In the genomic region with DNA sequence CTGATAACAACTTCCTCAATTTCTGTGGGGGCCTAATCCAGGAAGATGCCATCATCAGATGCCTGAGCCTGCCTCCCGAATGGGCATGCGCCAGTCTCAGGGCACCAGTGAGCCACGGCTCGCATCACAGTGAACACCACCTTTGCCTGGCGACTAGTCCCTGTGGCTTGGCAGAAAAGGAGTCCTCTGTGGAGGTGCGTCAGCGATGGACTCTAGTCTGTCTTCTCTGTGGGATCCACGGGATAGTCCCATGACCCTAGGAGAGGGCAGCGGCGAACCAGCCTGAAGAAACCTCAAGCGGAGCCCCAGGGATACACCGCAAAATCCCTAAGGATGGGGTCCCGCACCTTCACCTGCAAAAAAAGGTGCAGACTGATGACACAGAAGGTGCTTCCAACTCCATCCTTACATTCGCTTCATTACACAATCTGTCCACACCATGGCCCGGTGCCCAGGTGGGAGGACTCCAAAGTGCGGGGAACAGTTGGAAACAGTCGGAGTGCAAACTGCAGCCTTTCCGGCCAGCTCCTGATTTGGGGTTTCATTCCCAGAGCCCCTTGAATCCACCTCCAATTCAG, we compare ENCODE assay signal across 20 cellular contexts. TPM values are rescaled to one million over a fixed set of nuclear protein-coding genes. Genes with fewer than 3 reads are reported as not detected.
DNase-seq lines count a peak whose midpoint lies in the region; TF ChIP-seq lines count a peak whose summit lies in the region.
"Had no signal": no experiment of that assay in that cellular context is flagged by ENCODE, and none has a peak within 500 bp of the region (broad histone marks: within the 10 kb centered on the region; RNA-seq: fewer than 3 reads in every experiment).

No MANE protein-coding gene starts in this region.

- H3K27ac ChIP-seq in coronary artery, result no peak overlapping the region
- H3K27ac ChIP-seq: 22Rv1; BLaER1 treated with 17β-estradiol and CSF1 and Interleukin-3, amounts not matched to agents 10 nM and 100 nM; GM23248; SJCRH30 had no signal

- peak; percentile 5 for DNase-seq in NCI-H2171 treated with DMSO at 0.1 percent for 48 hours (lab: John Stamatoyannopoulos, UW)
- DNase-seq in NCI-H2171 (lab: John Stamatoyannopoulos, UW), result no peak
- DNase-seq in activated effector memory CD4-positive, alpha-beta T cell treated with anti-CD3 and anti-CD28 coated beads, Interleukin-2, amount 50 U/mL, for 16 hours, result peak; percentile 14
- DNase-seq in activated effector memory CD4-positive, alpha-beta T cell treated with Interleukin-2 at 50 U/mL for 16 hours, result no peak
- DNase-seq in coronary artery (ENCODE audit: low spot score), result peak; percentile 64
- DNase-seq in posterior vena cava (ENCODE audit: low spot score), result peak; percentile 69
- DNase-seq in inferior parietal cortex (ENCODE audit: extremely low spot score), result no peak
- no peak for DNase-seq in iPS-NIHi7 (ENCODE audit: extremely low spot score)
- DNase-seq: ACHN; CD4-positive, alpha-beta memory T cell; GM23248; MG63; NCI-H1417 treated with DMSO at 0.1 percent for 48 hours; NCI-H187; NCI-H510A; NCI-H748 treated with DMSO at 0.1 percent for 48 hours; SJCRH30 had no signal

- no peak for TF ChIP-seq CTCF in coronary artery (IDR thresholded peaks at IDR 0.05)

- intact Hi-C loops in posterior vena cava (cut with DNase I), result no loop called here

- no peak overlapping the region for H3K4me3 ChIP-seq in coronary artery
- H3K4me3 ChIP-seq: BLaER1 treated with 17β-estradiol and CSF1 and Interleukin-3, amounts not matched to agents 10 nM and 100 nM; GM23248; K562; MG63; SJCRH30 had no signal

RNA-seq across cellular contexts. Expression of gene ZNF273, which starts 35.1 kb away (rescaled TPM):
- total RNA-seq in posterior vena cava, result 1 to 10 TPM; 4.5 to 8.0 TPM

Comparison
In these comparisons a context has a peak if more than half of its experiments do, and no peak if none do; other contexts are left out.
1. DNase-seq: peak in NCI-H2171 treated with DMSO at 0.1 percent for 48 hours (single experiment), activated effector memory CD4-positive, alpha-beta T cell treated with anti-CD3 and anti-CD28 coated beads, Interleukin-2, amount 50 U/mL, for 16 hours (single experiment), coronary artery (single experiment) and posterior vena cava (single experiment); none in NCI-H2171 (single experiment), activated effector memory CD4-positive, alpha-beta T cell treated with Interleukin-2 at 50 U/mL for 16 hours (single experiment), inferior parietal cortex (single experiment) and iPS-NIHi7 (single experiment).